ENCODE assay signal across 2 cellular contexts in the genomic region with DNA sequence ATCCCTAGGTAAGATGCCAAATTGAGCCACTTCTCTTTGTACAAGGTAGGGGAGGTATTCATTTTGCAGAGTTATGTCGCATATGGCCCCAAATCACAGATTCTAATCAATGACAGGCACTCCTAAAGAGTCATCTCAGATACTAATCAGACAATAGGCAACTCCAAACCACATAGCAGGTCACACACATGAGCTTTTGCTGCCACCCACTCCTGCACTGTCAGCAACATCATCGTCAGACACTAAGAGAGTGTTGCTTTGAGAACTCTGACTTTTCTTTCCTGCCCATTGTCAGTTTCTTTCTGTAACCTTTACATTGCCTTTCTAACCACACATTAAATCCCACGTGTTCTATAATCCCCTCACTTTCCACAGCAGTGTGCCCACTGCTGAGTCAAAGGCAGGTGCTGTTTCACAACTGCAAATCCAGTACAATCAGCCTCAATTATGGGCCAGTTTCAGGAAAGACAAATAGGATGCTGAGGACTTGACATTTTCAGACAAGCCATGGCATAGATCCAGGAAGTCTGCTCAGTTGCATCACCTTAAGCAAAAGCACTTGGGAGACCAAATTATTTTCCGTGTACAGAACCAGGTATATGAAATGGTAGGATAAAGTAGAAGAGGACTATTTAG.
TF ChIP-seq lines count a peak whose summit lies in the region.

No MANE protein-coding gene starts in this region.

TF ChIP-seq in neural cell, 6 proteins besides CTCF, POLR2A, EP300 and RAD21 (continued from another document):
- TF ChIP-seq, protein P1, sequence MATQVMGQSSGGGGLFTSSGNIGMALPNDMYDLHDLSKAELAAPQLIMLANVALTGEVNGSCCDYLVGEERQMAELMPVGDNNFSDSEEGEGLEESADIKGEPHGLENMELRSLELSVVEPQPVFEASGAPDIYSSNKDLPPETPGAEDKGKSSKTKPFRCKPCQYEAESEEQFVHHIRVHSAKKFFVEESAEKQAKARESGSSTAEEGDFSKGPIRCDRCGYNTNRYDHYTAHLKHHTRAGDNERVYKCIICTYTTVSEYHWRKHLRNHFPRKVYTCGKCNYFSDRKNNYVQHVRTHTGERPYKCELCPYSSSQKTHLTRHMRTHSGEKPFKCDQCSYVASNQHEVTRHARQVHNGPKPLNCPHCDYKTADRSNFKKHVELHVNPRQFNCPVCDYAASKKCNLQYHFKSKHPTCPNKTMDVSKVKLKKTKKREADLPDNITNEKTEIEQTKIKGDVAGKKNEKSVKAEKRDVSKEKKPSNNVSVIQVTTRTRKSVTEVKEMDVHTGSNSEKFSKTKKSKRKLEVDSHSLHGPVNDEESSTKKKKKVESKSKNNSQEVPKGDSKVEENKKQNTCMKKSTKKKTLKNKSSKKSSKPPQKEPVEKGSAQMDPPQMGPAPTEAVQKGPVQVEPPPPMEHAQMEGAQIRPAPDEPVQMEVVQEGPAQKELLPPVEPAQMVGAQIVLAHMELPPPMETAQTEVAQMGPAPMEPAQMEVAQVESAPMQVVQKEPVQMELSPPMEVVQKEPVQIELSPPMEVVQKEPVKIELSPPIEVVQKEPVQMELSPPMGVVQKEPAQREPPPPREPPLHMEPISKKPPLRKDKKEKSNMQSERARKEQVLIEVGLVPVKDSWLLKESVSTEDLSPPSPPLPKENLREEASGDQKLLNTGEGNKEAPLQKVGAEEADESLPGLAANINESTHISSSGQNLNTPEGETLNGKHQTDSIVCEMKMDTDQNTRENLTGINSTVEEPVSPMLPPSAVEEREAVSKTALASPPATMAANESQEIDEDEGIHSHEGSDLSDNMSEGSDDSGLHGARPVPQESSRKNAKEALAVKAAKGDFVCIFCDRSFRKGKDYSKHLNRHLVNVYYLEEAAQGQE (IDR thresholded peaks at IDR 0.05; ENCODE audit: borderline replicate concordance), result no peak
- TF ChIP-seq POLR2AphosphoS5 (IDR thresholded peaks at IDR 0.05) (peak; percentile 50), MXI1 (conservative IDR thresholded peaks at IDR 0.05; ENCODE audit: poor library complexity, severe bottlenecking) (no peak)

TF ChIP-seq in GM23338, 12 proteins besides CTCF, POLR2A, EP300 and RAD21:
- TF ChIP-seq, protein P2, sequence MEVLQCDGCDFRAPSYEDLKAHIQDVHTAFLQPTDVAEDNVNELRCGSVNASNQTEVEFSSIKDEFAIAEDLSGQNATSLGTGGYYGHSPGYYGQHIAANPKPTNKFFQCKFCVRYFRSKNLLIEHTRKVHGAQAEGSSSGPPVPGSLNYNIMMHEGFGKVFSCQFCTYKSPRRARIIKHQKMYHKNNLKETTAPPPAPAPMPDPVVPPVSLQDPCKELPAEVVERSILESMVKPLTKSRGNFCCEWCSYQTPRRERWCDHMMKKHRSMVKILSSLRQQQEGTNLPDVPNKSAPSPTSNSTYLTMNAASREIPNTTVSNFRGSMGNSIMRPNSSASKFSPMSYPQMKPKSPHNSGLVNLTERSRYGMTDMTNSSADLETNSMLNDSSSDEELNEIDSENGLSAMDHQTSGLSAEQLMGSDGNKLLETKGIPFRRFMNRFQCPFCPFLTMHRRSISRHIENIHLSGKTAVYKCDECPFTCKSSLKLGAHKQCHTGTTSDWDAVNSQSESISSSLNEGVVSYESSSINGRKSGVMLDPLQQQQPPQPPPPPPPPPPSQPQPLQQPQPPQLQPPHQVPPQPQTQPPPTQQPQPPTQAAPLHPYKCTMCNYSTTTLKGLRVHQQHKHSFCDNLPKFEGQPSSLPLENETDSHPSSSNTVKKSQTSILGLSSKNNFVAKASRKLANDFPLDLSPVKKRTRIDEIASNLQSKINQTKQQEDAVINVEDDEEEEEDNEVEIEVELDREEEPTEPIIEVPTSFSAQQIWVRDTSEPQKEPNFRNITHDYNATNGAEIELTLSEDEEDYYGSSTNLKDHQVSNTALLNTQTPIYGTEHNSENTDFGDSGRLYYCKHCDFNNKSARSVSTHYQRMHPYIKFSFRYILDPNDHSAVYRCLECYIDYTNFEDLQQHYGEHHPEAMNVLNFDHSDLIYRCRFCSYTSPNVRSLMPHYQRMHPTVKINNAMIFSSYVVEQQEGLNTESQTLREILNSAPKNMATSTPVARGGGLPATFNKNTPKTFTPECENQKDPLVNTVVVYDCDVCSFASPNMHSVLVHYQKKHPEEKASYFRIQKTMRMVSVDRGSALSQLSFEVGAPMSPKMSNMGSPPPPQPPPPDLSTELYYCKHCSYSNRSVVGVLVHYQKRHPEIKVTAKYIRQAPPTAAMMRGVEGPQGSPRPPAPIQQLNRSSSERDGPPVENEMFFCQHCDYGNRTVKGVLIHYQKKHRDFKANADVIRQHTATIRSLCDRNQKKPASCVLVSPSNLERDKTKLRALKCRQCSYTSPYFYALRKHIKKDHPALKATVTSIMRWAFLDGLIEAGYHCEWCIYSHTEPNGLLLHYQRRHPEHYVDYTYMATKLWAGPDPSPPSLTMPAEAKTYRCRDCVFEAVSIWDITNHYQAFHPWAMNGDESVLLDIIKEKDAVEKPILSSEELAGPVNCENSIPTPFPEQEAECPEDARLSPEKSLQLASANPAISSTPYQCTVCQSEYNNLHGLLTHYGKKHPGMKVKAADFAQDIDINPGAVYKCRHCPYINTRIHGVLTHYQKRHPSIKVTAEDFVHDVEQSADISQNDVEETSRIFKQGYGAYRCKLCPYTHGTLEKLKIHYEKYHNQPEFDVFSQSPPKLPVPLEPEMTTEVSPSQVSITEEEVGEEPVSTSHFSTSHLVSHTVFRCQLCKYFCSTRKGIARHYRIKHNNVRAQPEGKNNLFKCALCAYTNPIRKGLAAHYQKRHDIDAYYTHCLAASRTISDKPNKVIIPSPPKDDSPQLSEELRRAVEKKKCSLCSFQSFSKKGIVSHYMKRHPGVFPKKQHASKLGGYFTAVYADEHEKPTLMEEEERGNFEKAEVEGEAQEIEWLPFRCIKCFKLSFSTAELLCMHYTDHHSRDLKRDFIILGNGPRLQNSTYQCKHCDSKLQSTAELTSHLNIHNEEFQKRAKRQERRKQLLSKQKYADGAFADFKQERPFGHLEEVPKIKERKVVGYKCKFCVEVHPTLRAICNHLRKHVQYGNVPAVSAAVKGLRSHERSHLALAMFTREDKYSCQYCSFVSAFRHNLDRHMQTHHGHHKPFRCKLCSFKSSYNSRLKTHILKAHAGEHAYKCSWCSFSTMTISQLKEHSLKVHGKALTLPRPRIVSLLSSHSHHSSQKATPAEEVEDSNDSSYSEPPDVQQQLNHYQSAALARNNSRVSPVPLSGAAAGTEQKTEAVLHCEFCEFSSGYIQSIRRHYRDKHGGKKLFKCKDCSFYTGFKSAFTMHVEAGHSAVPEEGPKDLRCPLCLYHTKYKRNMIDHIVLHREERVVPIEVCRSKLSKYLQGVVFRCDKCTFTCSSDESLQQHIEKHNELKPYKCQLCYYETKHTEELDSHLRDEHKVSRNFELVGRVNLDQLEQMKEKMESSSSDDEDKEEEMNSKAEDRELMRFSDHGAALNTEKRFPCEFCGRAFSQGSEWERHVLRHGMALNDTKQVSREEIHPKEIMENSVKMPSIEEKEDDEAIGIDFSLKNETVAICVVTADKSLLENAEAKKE (CRISPR knock-in tag; IDR thresholded peaks at IDR 0.05), result no peak
